ENCODE assay signal across 8 cellular contexts in the genomic region with DNA sequence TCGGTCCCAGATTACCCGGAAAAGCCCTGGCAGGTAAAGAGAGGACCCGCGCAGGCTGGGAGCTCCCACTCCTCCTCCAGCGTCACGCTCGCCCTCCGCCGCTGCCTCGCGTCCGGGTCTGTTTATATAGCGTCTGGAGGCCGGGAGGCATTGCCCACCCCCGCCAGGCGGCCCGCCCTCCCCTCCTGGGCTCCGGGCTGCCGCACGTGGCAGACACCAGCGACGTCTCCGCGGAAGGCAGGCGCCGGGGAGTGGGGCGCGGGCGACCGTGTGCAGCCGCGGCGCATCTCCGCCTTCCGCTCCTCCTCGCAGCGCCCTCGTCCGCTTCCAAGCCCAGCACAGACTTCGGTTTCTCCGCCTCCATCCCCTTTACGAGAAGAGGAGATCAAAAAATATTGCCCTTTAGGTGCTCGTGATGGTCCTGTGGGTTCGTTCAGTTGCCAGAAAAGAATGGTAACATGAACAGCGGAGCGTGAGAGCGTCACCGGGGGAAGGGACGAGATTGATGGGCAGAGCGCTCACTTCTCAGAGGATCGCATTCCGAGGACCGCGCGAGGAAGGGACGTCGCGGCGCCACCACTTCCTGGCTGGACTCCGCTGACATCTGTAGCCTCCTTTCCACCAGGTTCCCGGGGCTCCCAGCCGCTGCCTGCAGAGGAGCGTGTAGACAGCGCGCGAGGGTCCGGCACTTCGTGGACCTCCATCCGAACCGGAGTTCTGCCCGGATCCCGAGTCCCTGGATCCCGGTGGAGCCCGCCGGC. TPM values are rescaled to one million over a fixed set of nuclear protein-coding genes. Genes with fewer than 3 reads are reported as not detected.
DNase-seq lines count a peak whose midpoint lies in the region; ATAC-seq, FAIRE-seq and TF ChIP-seq lines count a peak whose summit lies in the region.

TSS of gene GALNTL6 (plus strand) at position 210 of the 761 bp plus-strand sequence.

- peaks cover 27% of the 10 kb centered on the region for H3K27me3 Mint-ChIP-seq in activated naive CD4-positive, alpha-beta T cell treated with anti-CD3 and anti-CD28 coated beads, Interleukin-2, amount 10 ng/mL, durations not matched to agents 7 days and 5 days

- H4K20me1 ChIP-seq in K562 (replicated peaks; ENCODE audit: control insufficient read depth, insufficient read depth, low read length) = no peaks in the 10 kb centered on the region

- POLR2A ChIA-PET in K562 (lab: Yijun Ruan, JAX) = no interaction called here

- H3K36me3 ChIP-seq in K562 (ENCODE audit: control insufficient read depth, insufficient read depth, low read length) (no peaks in the 10 kb centered on the region), urinary bladder (ENCODE audit: insufficient read depth) (no peaks in the 10 kb centered on the region)

- TF ChIP-seq POLR2A in GM12891 (IDR thresholded peaks at IDR 0.05; ENCODE audit: low read depth, low read length) (no peak), K562 (conservative IDR thresholded peaks at IDR 0.05) (no peak)

- peak; percentile 18 for DNase-seq in GM12891 (ENCODE audit: insufficient read length, low spot score)
- DNase-seq in K562 (ENCODE audit: extremely low read depth in 1 of 4, low spot score in 3 of 4) = no peak
- DNase-seq in kidney tubule cell (ENCODE audit: low spot score) = peak; percentile 16
- no peak for DNase-seq in activated naive CD4-positive, alpha-beta T cell treated with anti-CD3 and anti-CD28 coated beads, Interleukin-2, amount 10 ng/mL, durations not matched to agents 7 days and 5 days
- no peak for DNase-seq in stimulated activated CD4-positive, alpha-beta T cell treated with anti-CD3 and anti-CD28 coated beads, Interleukin-4, amount 100 ng/mL, for 1 hour

- no peak within 1 kb of the TSS for H3K27ac Mint-ChIP-seq in activated naive CD4-positive, alpha-beta T cell treated with anti-CD3 and anti-CD28 coated beads, Interleukin-2, amount 10 ng/mL, durations not matched to agents 7 days and 5 days

- FAIRE-seq in GM12891 (lab: Jason Lieb, UNC) (peak; percentile 71), K562 (lab: Jason Lieb, UNC) (no peak)

- 14% methylated on average over 34 of the region's 75 CpGs for WGBS in K562 (ENCODE audit: insufficient coverage, low coverage, missing lambda C conversion rate)
- under 1% methylated on average over 75 of the region's 75 CpGs for WGBS in urinary bladder

- ATAC-seq in HG02970 (IDR thresholded peaks at IDR 0.05; ENCODE audit: low FRiP score, unreplicated experiment) (peak; percentile 39), K562 (peak; percentile 60), HG03521 (IDR thresholded peaks at IDR 0.05; ENCODE audit: unreplicated experiment) (no peak)

- no peak within 1 kb of the TSS; the same call in 1 of the 2 replicates for H3K4me2 ChIP-seq in K562 (ENCODE audit: insufficient read depth, low read length)

- no peaks in the 10 kb centered on the region; the same call in 2 of the 3 replicates for H3K79me2 ChIP-seq in K562 (ENCODE audit: control insufficient read depth, insufficient read depth, low read length)

- no peaks in the 10 kb centered on the region for H3K4me1 Mint-ChIP-seq in activated naive CD4-positive, alpha-beta T cell treated with anti-CD3 and anti-CD28 coated beads, Interleukin-2, amount 10 ng/mL, durations not matched to agents 7 days and 5 days

- no peaks in the 10 kb centered on the region; the same call in 1 of the 2 replicates for H3K9me3 ChIP-seq in K562 (replicated peaks; ENCODE audit: control insufficient read depth, insufficient read depth, low read depth, low read length)

- peaks cover 0 to 14% of the 10 kb centered on the region in 2 experiments; a peak in 1 of 5 replicates for H3K4me1 ChIP-seq in K562 (replicated peaks in 1 of 2; ENCODE audit: control insufficient read depth in 2 of 2, insufficient read depth in 2 of 2, low read length in 2 of 2)
- no peaks in the 10 kb centered on the region for H3K4me1 ChIP-seq in urinary bladder (ENCODE audit: insufficient read depth)

- H3K9ac ChIP-seq in K562 (ENCODE audit: insufficient read depth in 1 of 2, low read depth in 2 of 2, low read length in 2 of 2) = no peak within 1 kb of the TSS; a peak in 1 of 4 replicates

- no TSS peak for BruUV-seq in K562 (replicated peaks; lab: Mats Ljungman, UMichigan)

- no peak within 1 kb of the TSS for H2AFZ ChIP-seq in K562 (ENCODE audit: low read depth, low read length)

- TF ChIP-seq EP300 in K562 (IDR thresholded peaks at IDR 0.05; ENCODE audit: low read length) = no peak

- no peaks in the 10 kb centered on the region for H3K36me3 Mint-ChIP-seq in activated naive CD4-positive, alpha-beta T cell treated with anti-CD3 and anti-CD28 coated beads, Interleukin-2, amount 10 ng/mL, durations not matched to agents 7 days and 5 days

- H3K9me1 ChIP-seq in K562 (ENCODE audit: control insufficient read depth, insufficient read depth, low read length) = no peaks in the 10 kb centered on the region

- no peak within 1 kb of the TSS for H3K4me3 ChIP-seq in K562
- peak within 1 kb of the TSS; percentile 40 for H3K4me3 ChIP-seq in urinary bladder (ENCODE audit: low read depth, low read length)

- in situ Hi-C loops in K562 (cut with MboI) = no loop called here

- CTCF ChIA-PET in K562 (lab: Yijun Ruan, JAX; ENCODE audit: low intra/inter-chr PET ratio) = no interaction called here
- CTCF ChIA-PET in activated naive CD4-positive, alpha-beta T cell treated with anti-CD3 and anti-CD28 coated beads, Interleukin-2, amount 10 ng/mL, durations not matched to agents 7 days and 5 days (lab: Charles Lee) = no interaction called here

- no peaks in the 10 kb centered on the region for H3K9me3 Mint-ChIP-seq in activated naive CD4-positive, alpha-beta T cell treated with anti-CD3 and anti-CD28 coated beads, Interleukin-2, amount 10 ng/mL, durations not matched to agents 7 days and 5 days

- H3K4me3 Mint-ChIP-seq in activated naive CD4-positive, alpha-beta T cell treated with anti-CD3 and anti-CD28 coated beads, Interleukin-2, amount 10 ng/mL, durations not matched to agents 7 days and 5 days = no peak within 1 kb of the TSS

- no peak for TF ChIP-seq RAD21 in K562 (CRISPR knock-in tag; conservative IDR thresholded peaks at IDR 0.05 in 1 of 2, IDR thresholded peaks at IDR 0.05 in 1 of 2)

- H3K27me3 ChIP-seq in K562 (ENCODE audit: control insufficient read depth in 2 of 2, insufficient read depth in 2 of 2, low read length in 2 of 2) = no peaks in the 10 kb centered on the region

- TF ChIP-seq CTCF in K562 (IDR thresholded peaks at IDR 0.05 in 2 of 3, conservative IDR thresholded peaks at IDR 0.05 in 1 of 3; ENCODE audit: insufficient read depth in 2 of 3, low read depth in 1 of 3, low read length in 3 of 3) = no peak

- H3K27ac ChIP-seq in K562 (ENCODE audit: extremely low read depth, low read depth, low read length) (no peak within 1 kb of the TSS), urinary bladder (ENCODE audit: low read depth) (no peak within 1 kb of the TSS)

- intact Hi-C loops in K562 (cut with micrococcal nuclease) = no loop called here

TF ChIP-seq in GM12891, 5 proteins besides CTCF, POLR2A, EP300 and RAD21:
- TF ChIP-seq POU2F2 (IDR thresholded peaks at IDR 0.05; ENCODE audit: low read depth, low read length) (no peak), SPI1 (IDR thresholded peaks at IDR 0.05; ENCODE audit: low read depth, low read length) (no peak), TAF1 (IDR thresholded peaks at IDR 0.05; ENCODE audit: low read depth, low read length) (no peak), POLR2AphosphoS5 (IDR thresholded peaks at IDR 0.05; ENCODE audit: low read depth, low read length) (no peak), PAX5 (IDR thresholded peaks at IDR 0.05; ENCODE audit: insufficient read depth, low read length, severe bottlenecking) (no peak)

TF ChIP-seq in K562, 482 proteins besides CTCF, POLR2A, EP300 and RAD21:
- TF ChIP-seq, protein P1, sequence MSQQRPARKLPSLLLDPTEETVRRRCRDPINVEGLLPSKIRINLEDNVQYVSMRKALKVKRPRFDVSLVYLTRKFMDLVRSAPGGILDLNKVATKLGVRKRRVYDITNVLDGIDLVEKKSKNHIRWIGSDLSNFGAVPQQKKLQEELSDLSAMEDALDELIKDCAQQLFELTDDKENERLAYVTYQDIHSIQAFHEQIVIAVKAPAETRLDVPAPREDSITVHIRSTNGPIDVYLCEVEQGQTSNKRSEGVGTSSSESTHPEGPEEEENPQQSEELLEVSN (IDR thresholded peaks at IDR 0.05; ENCODE audit: borderline replicate concordance in 1 of 2, extremely low read depth in 1 of 2, insufficient read depth in 1 of 2, insufficient read length in 1 of 2, low read depth in 1 of 2, low read length in 1 of 2, poor library complexity in 1 of 2, severe bottlenecking in 1 of 2) = peak in 1 of 2 experiments; percentile 40
- TF ChIP-seq, protein P2, sequence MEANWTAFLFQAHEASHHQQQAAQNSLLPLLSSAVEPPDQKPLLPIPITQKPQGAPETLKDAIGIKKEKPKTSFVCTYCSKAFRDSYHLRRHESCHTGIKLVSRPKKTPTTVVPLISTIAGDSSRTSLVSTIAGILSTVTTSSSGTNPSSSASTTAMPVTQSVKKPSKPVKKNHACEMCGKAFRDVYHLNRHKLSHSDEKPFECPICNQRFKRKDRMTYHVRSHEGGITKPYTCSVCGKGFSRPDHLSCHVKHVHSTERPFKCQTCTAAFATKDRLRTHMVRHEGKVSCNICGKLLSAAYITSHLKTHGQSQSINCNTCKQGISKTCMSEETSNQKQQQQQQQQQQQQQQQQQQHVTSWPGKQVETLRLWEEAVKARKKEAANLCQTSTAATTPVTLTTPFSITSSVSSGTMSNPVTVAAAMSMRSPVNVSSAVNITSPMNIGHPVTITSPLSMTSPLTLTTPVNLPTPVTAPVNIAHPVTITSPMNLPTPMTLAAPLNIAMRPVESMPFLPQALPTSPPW (CRISPR knock-in tag; IDR thresholded peaks at IDR 0.05) = no peak

RNA-seq across cellular contexts. Expression of gene GALNTL6, which starts in this region (rescaled TPM):
- polyA plus RNA-seq in GM12891 (2012; ENCODE audit: low read depth, missing spikeins) = 0.09 TPM
- 1.0 and 1.6 TPM in 2 replicates for total RNA-seq in K562 (2011; cell fraction: chromatin; rRNA removed; ENCODE audit: low replicate concordance)
- total RNA-seq in K562 (2011; cell fraction: nucleolus; rRNA removed) = 1.2 and 1.4 TPM in 2 replicates
- total RNA-seq in K562 (2011; cell fraction: nucleoplasm; rRNA removed) = 1.9 and 2.0 TPM in 2 replicates
- total RNA-seq in K562 (2014; rRNA removed) = 0.18 and 0.24 TPM in 2 replicates
- 0.45 and 0.47 TPM in 2 replicates for total RNA-seq in K562 (2014; rRNA removed; fragmentation: Illumina TruSeq; extraction: Trizol)
- total RNA-seq in K562 (2015; rRNA removed; fragmentation: Illumina TruSeq; extraction: Trizol) = 0.11 and 0.29 TPM in 2 replicates
- total RNA-seq in K562 (2021) = 0.25 and 0.47 TPM in 2 replicates
- polyA plus RNA-seq in K562 (2011; rRNA removed) = 0.24 and 0.29 TPM in 2 replicates
- polyA plus RNA-seq in K562 (2011; cell fraction: cytosol; rRNA removed) = 0.06 and 0.09 TPM in 2 replicates
- polyA plus RNA-seq in K562 (2011; cell fraction: nucleus; rRNA removed) = 0.04 and 0.21 TPM in 2 replicates
- 0.14 and 0.29 TPM in 2 replicates for polyA plus RNA-seq in K562 (2012)
- polyA plus RNA-seq in K562 (2014; fragmentation: Illumina TruSeq; extraction: Trizol) = 0.18 and 0.39 TPM in 2 replicates
- polyA plus RNA-seq in K562 (2014; fragmentation: Nextera tagmentation; extraction: Ambion mirVana) = under 1 TPM; 0.23 to 0.35 TPM
- 0.43 and 0.50 TPM in 2 replicates for polyA plus RNA-seq in K562 (2014; rRNA removed)
- polyA minus RNA-seq in K562 (2011; rRNA and poly(A)+ RNA removed) = 0.39 and 0.60 TPM in 2 replicates
- not detected in 2 replicates for polyA minus RNA-seq in K562 (2011; cell fraction: cytosol; rRNA and poly(A)+ RNA removed)
- polyA minus RNA-seq in K562 (2011; cell fraction: nucleus; rRNA and poly(A)+ RNA removed) = 0.78 and 1.1 TPM in 2 replicates
- 1.5 TPM for total RNA-seq in urinary bladder
- 0.57 TPM for polyA plus RNA-seq in urinary bladder

Comparison
In these comparisons a context has a peak if more than half of its experiments do, and no peak if none do; other contexts are left out.
1. DNase-seq: peak in GM12891 (single experiment) and kidney tubule cell (single experiment); none in K562 (0 of 4), activated naive CD4-positive, alpha-beta T cell treated with anti-CD3 and anti-CD28 coated beads, Interleukin-2, amount 10 ng/mL, durations not matched to agents 7 days and 5 days (single experiment) and stimulated activated CD4-positive, alpha-beta T cell treated with anti-CD3 and anti-CD28 coated beads, Interleukin-4, amount 100 ng/mL, for 1 hour (single experiment).